In the genomic region with DNA sequence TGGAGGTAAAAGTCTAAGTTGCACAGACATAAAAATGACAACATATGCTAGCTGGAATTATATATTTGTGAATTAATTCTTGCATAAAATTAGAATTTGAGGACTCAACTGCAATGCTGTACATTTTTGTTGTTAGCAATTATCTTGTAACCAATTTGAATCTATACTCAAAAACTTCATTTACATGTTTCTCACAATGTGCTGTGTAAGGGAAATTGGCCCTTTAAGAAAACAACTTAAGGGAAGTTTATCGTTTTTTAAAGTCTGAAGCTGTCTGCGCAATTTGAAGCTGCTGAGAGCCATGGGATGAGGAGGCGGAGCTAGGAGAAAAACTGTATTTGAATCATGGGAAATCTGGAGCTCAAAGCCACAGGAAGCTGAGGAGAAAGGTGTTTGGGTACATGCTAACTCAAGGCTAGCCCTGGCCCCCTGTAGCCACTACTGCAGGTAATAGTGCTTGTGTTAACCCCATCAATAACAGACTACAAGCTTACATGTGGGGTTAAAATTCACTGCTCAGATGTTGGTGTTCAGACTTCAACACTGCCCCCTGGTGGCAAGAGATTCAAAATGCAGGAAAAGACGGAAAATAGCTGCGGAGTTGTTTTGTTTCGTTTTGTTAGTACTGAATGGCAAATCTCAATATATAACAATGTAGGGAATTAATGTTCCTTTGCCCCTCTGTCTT, we compare ENCODE assay signal across 13 cellular contexts.
DNase-seq lines count a peak whose midpoint lies in the region; ATAC-seq and TF ChIP-seq lines count a peak whose summit lies in the region.
"Had no signal": no experiment of that assay in that cellular context is flagged by ENCODE, and none has a peak within 500 bp of the region (broad histone marks: within the 10 kb centered on the region; RNA-seq: fewer than 3 reads in every experiment).

No MANE protein-coding gene starts in this region.

- no peak overlapping the region for H2AFZ ChIP-seq in OCI-LY7 (ENCODE audit: low read length)

- intact Hi-C loops in OCI-LY7 (cut with micrococcal nuclease; ENCODE audit: unreplicated experiment), result no loop called here
- intact Hi-C loops in activated T-helper 1 cell treated with anti-CD3 and anti-CD28 coated beads, Interleukin-12 subunit alpha, Interleukin-12 subunit beta, Interleukin-2, Interleukin-4 antibody, amounts not matched to agents 30 ng/mL and 10 ng/mL and 1 ng/mL, durations not matched to agents 14 hours and 24 hours and 36 hours (cut with micrococcal nuclease), result no loop called here

- H3K9me3 ChIP-seq in OCI-LY7 (ENCODE audit: low read length), result peaks cover 15% of the 10 kb centered on the region

- DNase-seq in activated effector memory CD4-positive, alpha-beta T cell treated with anti-CD3 and anti-CD28 coated beads, Interleukin-2, amount 50 U/mL, for 16 hours, result peak; percentile 13
- no peak for DNase-seq in activated effector memory CD4-positive, alpha-beta T cell treated with Interleukin-2 at 50 U/mL for 16 hours
- DNase-seq in OCI-LY7 (ENCODE audit: low spot score) (peak; percentile 26), fibroblast of pulmonary artery (ENCODE audit: low read depth) (no peak), GM19238 (ENCODE audit: insufficient read length, low spot score) (no peak)
- no peak for DNase-seq in activated T-helper 1 cell treated with anti-CD3 and anti-CD28 coated beads, Interleukin-12 subunit alpha, Interleukin-12 subunit beta, Interleukin-2, Interleukin-4 antibody, amounts not matched to agents 30 ng/mL and 10 ng/mL and 1 ng/mL, durations not matched to agents 14 hours and 24 hours and 36 hours (ENCODE audit: low spot score)
- DNase-seq in stimulated activated naive B cell treated with anti-CD40 and anti-IgM and Interleukin-4, amounts not matched to agents 10 μg/mL and 1 μg/mL and 100 μg/mL, for 72 hours, result no peak
- DNase-seq: NCI-H2081 had no signal

- no peak overlapping the region for H3K4me2 ChIP-seq in OCI-LY7 (ENCODE audit: low read length)

- no peak overlapping the region for H3K27ac Mint-ChIP-seq in activated T-helper 1 cell treated with anti-CD3 and anti-CD28 coated beads, Interleukin-12 subunit alpha, Interleukin-12 subunit beta, Interleukin-2, Interleukin-4 antibody, amounts not matched to agents 30 ng/mL and 10 ng/mL and 1 ng/mL, durations not matched to agents 14 hours and 24 hours and 36 hours
- no peak overlapping the region for H3K27ac Mint-ChIP-seq in stimulated activated naive B cell treated with anti-CD40 and anti-IgM and Interleukin-4, amounts not matched to agents 10 μg/mL and 1 μg/mL and 100 μg/mL, for 72 hours
- H3K27ac Mint-ChIP-seq: activated naive CD4-positive, alpha-beta T cell treated with anti-CD3 and anti-CD28 coated beads, Interleukin-2, amount 50 U/mL, for 24 hours; CD8-positive, alpha-beta memory T cell; stimulated activated naive CD8-positive, alpha-beta T cell treated with anti-CD3 and anti-CD28 coated beads, Interleukin-15, Interleukin-2, amounts not matched to agents 100 ng/mL and 50 ng/mL, for 24 hours; T-helper 2 cell treated with Interferon-gamma antibody and Interleukin-4, amounts not matched to agents 5 μg/mL and 100 μg/mL, for 36 hours had no signal

- POLR2A ChIA-PET in OCI-LY7 (lab: Charles Lee), result no interaction called here

- H3K27me3 Mint-ChIP-seq in activated T-helper 1 cell treated with anti-CD3 and anti-CD28 coated beads, Interleukin-12 subunit alpha, Interleukin-12 subunit beta, Interleukin-2, Interleukin-4 antibody, amounts not matched to agents 30 ng/mL and 10 ng/mL and 1 ng/mL, durations not matched to agents 14 hours and 24 hours and 36 hours (ENCODE audit: insufficient read depth), result peaks cover 6% of the 10 kb centered on the region
- H3K27me3 Mint-ChIP-seq in stimulated activated naive B cell treated with anti-CD40 and anti-IgM and Interleukin-4, amounts not matched to agents 10 μg/mL and 1 μg/mL and 100 μg/mL, for 72 hours, result peaks cover 33 to 38% of the 10 kb centered on the region in 2 donors
- H3K27me3 Mint-ChIP-seq: activated naive CD4-positive, alpha-beta T cell treated with anti-CD3 and anti-CD28 coated beads, Interleukin-2, amount 50 U/mL, for 24 hours had no signal

- no peak overlapping the region for H3K27ac ChIP-seq in OCI-LY7 (ENCODE audit: low read depth, low read length, poor library complexity, severe bottlenecking)
- peak overlapping the region; percentile 25 for H3K27ac ChIP-seq in temporal lobe (ENCODE audit: low read depth, low read length)

- H3K79me2 ChIP-seq in OCI-LY7 (ENCODE audit: insufficient read depth, low read depth, low read length), result no peaks in the 10 kb centered on the region

- H3K9me3 Mint-ChIP-seq in activated T-helper 1 cell treated with anti-CD3 and anti-CD28 coated beads, Interleukin-12 subunit alpha, Interleukin-12 subunit beta, Interleukin-2, Interleukin-4 antibody, amounts not matched to agents 30 ng/mL and 10 ng/mL and 1 ng/mL, durations not matched to agents 14 hours and 24 hours and 36 hours, result peaks cover 25% of the 10 kb centered on the region
- peaks cover 14 to 16% of the 10 kb centered on the region in 2 donors for H3K9me3 Mint-ChIP-seq in stimulated activated naive B cell treated with anti-CD40 and anti-IgM and Interleukin-4, amounts not matched to agents 10 μg/mL and 1 μg/mL and 100 μg/mL, for 72 hours

- TF ChIP-seq CTCF in OCI-LY7 (conservative IDR thresholded peaks at IDR 0.05; ENCODE audit: low read length), result peak; percentile 89
- TF ChIP-seq CTCF in fibroblast of pulmonary artery (IDR thresholded peaks at IDR 0.05; ENCODE audit: low read length, missing control alignments), result peak; percentile 33

- no peaks in the 10 kb centered on the region for H3K36me3 Mint-ChIP-seq in activated T-helper 1 cell treated with anti-CD3 and anti-CD28 coated beads, Interleukin-12 subunit alpha, Interleukin-12 subunit beta, Interleukin-2, Interleukin-4 antibody, amounts not matched to agents 30 ng/mL and 10 ng/mL and 1 ng/mL, durations not matched to agents 14 hours and 24 hours and 36 hours (ENCODE audit: low read depth)
- peaks cover under 1 to 2% of the 10 kb centered on the region in 2 donors for H3K36me3 Mint-ChIP-seq in stimulated activated naive B cell treated with anti-CD40 and anti-IgM and Interleukin-4, amounts not matched to agents 10 μg/mL and 1 μg/mL and 100 μg/mL, for 72 hours
- H3K36me3 Mint-ChIP-seq: activated naive CD4-positive, alpha-beta T cell treated with anti-CD3 and anti-CD28 coated beads, Interleukin-2, amount 50 U/mL, for 24 hours had no signal

- H3K4me3 Mint-ChIP-seq in activated T-helper 1 cell treated with anti-CD3 and anti-CD28 coated beads, Interleukin-12 subunit alpha, Interleukin-12 subunit beta, Interleukin-2, Interleukin-4 antibody, amounts not matched to agents 30 ng/mL and 10 ng/mL and 1 ng/mL, durations not matched to agents 14 hours and 24 hours and 36 hours, result no peak overlapping the region
- no peak overlapping the region for H3K4me3 Mint-ChIP-seq in stimulated activated naive B cell treated with anti-CD40 and anti-IgM and Interleukin-4, amounts not matched to agents 10 μg/mL and 1 μg/mL and 100 μg/mL, for 72 hours
- H3K4me3 Mint-ChIP-seq: activated naive CD4-positive, alpha-beta T cell treated with anti-CD3 and anti-CD28 coated beads, Interleukin-2, amount 50 U/mL, for 24 hours; CD8-positive, alpha-beta memory T cell; stimulated activated naive CD8-positive, alpha-beta T cell treated with anti-CD3 and anti-CD28 coated beads, Interleukin-15, Interleukin-2, amounts not matched to agents 100 ng/mL and 50 ng/mL, for 24 hours; T-helper 2 cell treated with Interferon-gamma antibody and Interleukin-4, amounts not matched to agents 5 μg/mL and 100 μg/mL, for 36 hours had no signal

- H4K20me1 ChIP-seq in OCI-LY7 (ENCODE audit: insufficient read depth, low read length), result no peaks in the 10 kb centered on the region

- no peaks in the 10 kb centered on the region for H3K4me1 ChIP-seq in OCI-LY7 (ENCODE audit: insufficient read depth, low read length, poor library complexity, severe bottlenecking)

- H3K4me3 ChIP-seq in OCI-LY7 (ENCODE audit: low read depth, low read length, poor library complexity, severe bottlenecking) (no peak overlapping the region), fibroblast of pulmonary artery (replicated peaks; ENCODE audit: low read depth, low read length) (no peak overlapping the region)

- no peak for ATAC-seq in stimulated activated naive B cell treated with anti-CD40 and anti-IgM and Interleukin-4, amounts not matched to agents 10 μg/mL and 1 μg/mL and 100 μg/mL, for 72 hours (replicated peaks)

- H3K36me3 ChIP-seq in OCI-LY7 (ENCODE audit: insufficient read depth, low read length), result no peaks in the 10 kb centered on the region

- CTCF ChIA-PET in OCI-LY7 (lab: Charles Lee; ENCODE audit: unreplicated experiment), result interaction anchor here (0.9 kb wide), 1 partner anchor 25 kb away, joined by 3 read pairs; no protein-coding TSS in a partner anchor

- no peaks in the 10 kb centered on the region for H3K4me1 Mint-ChIP-seq in activated T-helper 1 cell treated with anti-CD3 and anti-CD28 coated beads, Interleukin-12 subunit alpha, Interleukin-12 subunit beta, Interleukin-2, Interleukin-4 antibody, amounts not matched to agents 30 ng/mL and 10 ng/mL and 1 ng/mL, durations not matched to agents 14 hours and 24 hours and 36 hours (ENCODE audit: low read depth)
- H3K4me1 Mint-ChIP-seq in stimulated activated naive B cell treated with anti-CD40 and anti-IgM and Interleukin-4, amounts not matched to agents 10 μg/mL and 1 μg/mL and 100 μg/mL, for 72 hours, result no peaks in the 10 kb centered on the region
- H3K4me1 Mint-ChIP-seq: CD8-positive, alpha-beta memory T cell had no signal

- no peaks in the 10 kb centered on the region for H3K9me2 ChIP-seq in OCI-LY7 (ENCODE audit: insufficient read depth, low read length)

- BruUV-seq in OCI-LY7 (replicated peaks; lab: Mats Ljungman, UMichigan), result no TSS peak

Comparison
In these comparisons a context has a peak if more than half of its experiments do, and no peak if none do; other contexts are left out.
1. DNase-seq: peak in activated effector memory CD4-positive, alpha-beta T cell treated with anti-CD3 and anti-CD28 coated beads, Interleukin-2, amount 50 U/mL, for 16 hours (single experiment) and OCI-LY7 (single experiment); none in activated effector memory CD4-positive, alpha-beta T cell treated with Interleukin-2 at 50 U/mL for 16 hours (single experiment), fibroblast of pulmonary artery (single experiment), activated T-helper 1 cell treated with anti-CD3 and anti-CD28 coated beads, Interleukin-12 subunit alpha, Interleukin-12 subunit beta, Interleukin-2, Interleukin-4 antibody, amounts not matched to agents 30 ng/mL and 10 ng/mL and 1 ng/mL, durations not matched to agents 14 hours and 24 hours and 36 hours (single experiment), GM19238 (single experiment) and stimulated activated naive B cell treated with anti-CD40 and anti-IgM and Interleukin-4, amounts not matched to agents 10 μg/mL and 1 μg/mL and 100 μg/mL, for 72 hours (single experiment).